In genomic region chr9:8832956-8833355, GRCh38 we compare ENCODE assay signal across 24 cellular contexts.
DNase-seq lines count a peak whose midpoint lies in the region; ATAC-seq, FAIRE-seq and TF ChIP-seq lines count a peak whose summit lies in the region.
"Had no signal": no experiment of that assay in that cellular context is flagged by ENCODE, and none has a peak within 500 bp of the region (broad histone marks: within the 10 kb centered on the region; RNA-seq: fewer than 3 reads in every experiment).

No MANE protein-coding gene starts in this region.

- intact Hi-C loops in left lung (cut with DNase I) = no loop called here

- H2AFZ ChIP-seq in SK-N-SH (ENCODE audit: low read depth) (0 out of 2 replicates have a peak overlapping the region, but pooled peaks have one; percentile 25), astrocyte (ENCODE audit: low read depth, low read length) (no peak overlapping the region), smooth muscle cell (ENCODE audit: low read depth) (no peak overlapping the region)

- H3K4me3 Mint-ChIP-seq in astrocyte (ENCODE audit: unreplicated experiment) (no peak overlapping the region), nephron (no peak overlapping the region)
- H3K4me3 Mint-ChIP-seq: CD8-positive, alpha-beta memory T cell; IgD-negative memory B cell had no signal

- no peak for TF ChIP-seq EP300 in SK-N-SH (IDR thresholded peaks at IDR 0.05; ENCODE audit: borderline replicate concordance in 1 of 2, low read depth in 1 of 2, low read length in 1 of 2)

- H3K9ac ChIP-seq in SK-N-SH (no peak overlapping the region), astrocyte (ENCODE audit: low read length) (no peak overlapping the region), smooth muscle cell (ENCODE audit: low read depth) (no peak overlapping the region)

- peak overlapping the region; percentile 77 for H3K27ac Mint-ChIP-seq in astrocyte (ENCODE audit: unreplicated experiment)
- peak overlapping the region; percentile 76 to 92 (median 87) for H3K27ac Mint-ChIP-seq in nephron
- H3K27ac Mint-ChIP-seq: CD8-positive, alpha-beta memory T cell; IgD-negative memory B cell had no signal

- H3K36me3 ChIP-seq in SK-N-SH (replicated peaks in 1 of 2; ENCODE audit: control insufficient read depth in 1 of 2, insufficient read depth in 2 of 2, low read length in 1 of 2) = no peaks in the 10 kb centered on the region
- H3K36me3 ChIP-seq in astrocyte (ENCODE audit: insufficient read depth, low read length) = no peaks in the 10 kb centered on the region
- H3K36me3 ChIP-seq in smooth muscle cell (ENCODE audit: low read depth) = no peaks in the 10 kb centered on the region
- no peaks in the 10 kb centered on the region for H3K36me3 ChIP-seq in left lung
- H3K36me3 ChIP-seq: HAP-1 had no signal

- no peak for TF ChIP-seq RAD21 in SK-N-SH (IDR thresholded peaks at IDR 0.05; ENCODE audit: low read length)

- FAIRE-seq in astrocyte (lab: Jason Lieb, UNC) = no peak
- FAIRE-seq: HTR-8/SVneo had no signal

- H3K4me2 ChIP-seq in SK-N-SH (no peak overlapping the region), astrocyte (ENCODE audit: low read length) (no peak overlapping the region), smooth muscle cell (peak overlapping the region; percentile 44)

- H3K4me1 ChIP-seq in SK-N-SH (ENCODE audit: control insufficient read depth in 1 of 2, insufficient read depth in 2 of 2, low read depth in 1 of 2, low read length in 1 of 2) (no peaks in the 10 kb centered on the region; a peak in 1 of 4 replicates), astrocyte (ENCODE audit: insufficient read depth, low read length) (no peaks in the 10 kb centered on the region), smooth muscle cell (ENCODE audit: low read depth) (peaks cover 8% of the 10 kb centered on the region), left lung (no peaks in the 10 kb centered on the region)

- H3K4me3 ChIP-seq in SK-N-SH (ENCODE audit: low read depth in 2 of 2, low read length in 1 of 2) (no peak overlapping the region), astrocyte (ENCODE audit: insufficient read depth, low read depth, low read length) (no peak overlapping the region), smooth muscle cell (no peak overlapping the region), left lung (no peak overlapping the region)
- H3K4me3 ChIP-seq: HAP-1, SK-N-MC had no signal

- no peak for DNase-seq in SK-N-SH
- DNase-seq in astrocyte (ENCODE audit: low read depth) = no peak
- DNase-seq in smooth muscle cell (lab: John Stamatoyannopoulos, UW; ENCODE audit: unreplicated experiment) = no peak
- no peak for DNase-seq in left lung
- no peak for DNase-seq in HuH-7 (ENCODE audit: low spot score)
- no peak for DNase-seq in DMS114 treated with DMSO at 0.1 percent for 48 hours (lab: John Stamatoyannopoulos, UW; ENCODE audit: unreplicated experiment)
- DNase-seq: AML-193; CD8-positive, alpha-beta memory T cell; EL; MV-4-11; NCI-H187; NCI-H446; NCI-H526; OCI-M1; SHP77 treated with DMSO at 0.1 percent for 48 hours had no signal

- 19% methylated on average over 1 of the region's 1 CpG for WGBS in SK-N-SH (ENCODE audit: low lambda C conversion rate)
- 53% methylated on average over 1 of the region's 1 CpG for WGBS in smooth muscle cell (ENCODE audit: low lambda C conversion rate)

- H3K27me3 ChIP-seq in SK-N-SH (ENCODE audit: insufficient read depth) (no peaks in the 10 kb centered on the region), astrocyte (ENCODE audit: insufficient read depth, low read length) (no peaks in the 10 kb centered on the region), smooth muscle cell (ENCODE audit: low read depth) (no peaks in the 10 kb centered on the region), left lung (no peaks in the 10 kb centered on the region)

- peaks cover 3% of the 10 kb centered on the region for H3K9me3 Mint-ChIP-seq in astrocyte (ENCODE audit: unreplicated experiment)
- peaks cover 2% of the 10 kb centered on the region for H3K9me3 Mint-ChIP-seq in nephron

- H3K27ac ChIP-seq in SK-N-SH (ENCODE audit: low read depth in 2 of 2, low read length in 1 of 2) = no peak overlapping the region
- H3K27ac ChIP-seq in astrocyte (ENCODE audit: low read depth, low read length) = no peak overlapping the region
- H3K27ac ChIP-seq in smooth muscle cell (ENCODE audit: low read depth) = peak overlapping the region; percentile 8
- H3K27ac ChIP-seq in left lung = no peak overlapping the region
- H3K27ac ChIP-seq: 22Rv1, C4-2B, RWPE1, SK-N-MC had no signal

- H3K4me1 Mint-ChIP-seq in astrocyte (ENCODE audit: low read depth, unreplicated experiment) (peaks cover 12% of the 10 kb centered on the region), nephron (peaks cover 40% of the 10 kb centered on the region)
- H3K4me1 Mint-ChIP-seq: CD8-positive, alpha-beta memory T cell; IgD-negative memory B cell had no signal

- H3K27me3 Mint-ChIP-seq in astrocyte (ENCODE audit: low read depth, unreplicated experiment) (no peaks in the 10 kb centered on the region), nephron (ENCODE audit: low read depth) (no peaks in the 10 kb centered on the region)
- H3K27me3 Mint-ChIP-seq: CD8-positive, alpha-beta memory T cell had no signal

- H3F3A ChIP-seq in SK-N-SH (replicated peaks; ENCODE audit: insufficient read depth) (no peaks in the 10 kb centered on the region), smooth muscle cell (ENCODE audit: low read depth) (no peaks in the 10 kb centered on the region)

- POLR2A ChIA-PET in SK-N-SH (lab: Yijun Ruan, JAX) = no interaction called here

- H4K20me1 ChIP-seq in SK-N-SH (ENCODE audit: insufficient read depth) = no peaks in the 10 kb centered on the region
- H4K20me1 ChIP-seq in astrocyte (ENCODE audit: insufficient read depth, low read length) = no peaks in the 10 kb centered on the region
- H4K20me1 ChIP-seq in smooth muscle cell (ENCODE audit: low read depth) = no peaks in the 10 kb centered on the region

- peaks cover 3% of the 10 kb centered on the region for H3K36me3 Mint-ChIP-seq in astrocyte (ENCODE audit: low read depth, unreplicated experiment)
- H3K36me3 Mint-ChIP-seq in nephron (ENCODE audit: low read depth) = peaks cover 20% of the 10 kb centered on the region
- H3K36me3 Mint-ChIP-seq: CD8-positive, alpha-beta memory T cell; IgD-negative memory B cell had no signal

- H3K9me2 ChIP-seq in SK-N-SH = no peaks in the 10 kb centered on the region

- CTCF ChIA-PET in SK-N-SH (lab: Yijun Ruan, JAX) = no interaction called here

- ATAC-seq in SK-N-SH treated with all-trans-retinoic acid at 6 μM for 48 hours (no peak), left lung (no peak)

- H3K9me3 ChIP-seq in SK-N-SH = no peaks in the 10 kb centered on the region
- H3K9me3 ChIP-seq in astrocyte (ENCODE audit: insufficient read depth, low read depth, low read length) = no peaks in the 10 kb centered on the region
- H3K9me3 ChIP-seq in smooth muscle cell (replicated peaks; ENCODE audit: low read depth) = no peaks in the 10 kb centered on the region
- H3K9me3 ChIP-seq in left lung = no peaks in the 10 kb centered on the region
- H3K9me3 ChIP-seq: HAP-1 had no signal

- TF ChIP-seq CTCF in SK-N-SH (IDR thresholded peaks at IDR 0.05) (no peak), astrocyte (IDR thresholded peaks at IDR 0.05; ENCODE audit: insufficient read depth, low read depth, low read length) (no peak), nephron (IDR thresholded peaks at IDR 0.05; ENCODE audit: unreplicated experiment in 3 of 3) (no peak), smooth muscle cell (IDR thresholded peaks at IDR 0.05; ENCODE audit: borderline replicate concordance, insufficient read depth, poor library complexity, severe bottlenecking) (no peak), left lung (IDR thresholded peaks at IDR 0.05) (no peak)

- no peaks in the 10 kb centered on the region for H3K79me2 ChIP-seq in SK-N-SH (ENCODE audit: insufficient read depth)
- no peaks in the 10 kb centered on the region for H3K79me2 ChIP-seq in astrocyte (ENCODE audit: insufficient read depth, low read length)
- H3K79me2 ChIP-seq in smooth muscle cell (ENCODE audit: low read depth) = peaks cover 33% of the 10 kb centered on the region

TF ChIP-seq in SK-N-SH, 30 proteins besides CTCF, POLR2A, EP300 and RAD21 (continues in another document):
- TF ChIP-seq NFIC (IDR thresholded peaks at IDR 0.05; ENCODE audit: borderline replicate concordance) = no peak
- TF ChIP-seq RFX5 (IDR thresholded peaks at IDR 0.05; ENCODE audit: low read length) = no peak
- TF ChIP-seq USF2 (IDR thresholded peaks at IDR 0.05; ENCODE audit: borderline replicate concordance, low read depth, low read length) = no peak
- no peak for TF ChIP-seq NRF1 (IDR thresholded peaks at IDR 0.05; ENCODE audit: low read depth, low read length)
- no peak for TF ChIP-seq FOXJ3 (CRISPR knock-in tag; IDR thresholded peaks at IDR 0.05)
- TF ChIP-seq RCOR1 (IDR thresholded peaks at IDR 0.05; ENCODE audit: low read length) = no peak
- no peak for TF ChIP-seq MEF2A (IDR thresholded peaks at IDR 0.05; ENCODE audit: borderline replicate concordance, low read depth)
- no peak for TF ChIP-seq GABPA (IDR thresholded peaks at IDR 0.05; ENCODE audit: low read depth)

TF ChIP-seq in SK-N-SH treated with all-trans-retinoic acid at 6 μM for 48 hours, 23 proteins besides CTCF, POLR2A, EP300 and RAD21:
- TF ChIP-seq BACH2 (CRISPR knock-in tag; IDR thresholded peaks at IDR 0.05; ENCODE audit: borderline replicate concordance) = no peak
- no peak for TF ChIP-seq RARB (CRISPR knock-in tag; IDR thresholded peaks at IDR 0.05)
